In the genomic region with DNA sequence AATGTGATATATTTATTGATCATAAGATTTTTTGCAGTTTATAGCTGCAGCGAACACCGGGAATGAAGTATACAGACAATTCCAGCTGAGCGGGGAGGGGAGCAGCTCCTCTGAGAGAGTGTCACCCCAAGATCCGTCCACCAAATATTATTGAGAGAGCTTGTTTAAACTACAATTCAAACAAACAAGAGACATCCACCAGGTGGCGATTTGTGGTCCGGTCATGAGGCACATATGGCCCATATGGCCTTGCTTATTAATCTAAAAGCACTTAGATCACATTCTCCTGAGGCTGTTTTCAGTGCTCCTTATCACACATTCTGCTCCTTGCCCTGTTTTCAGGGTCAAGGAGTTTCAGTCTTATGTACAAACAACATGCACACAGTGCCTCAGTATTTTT, we compare ENCODE assay signal across 15 cellular contexts.
DNase-seq lines count a peak whose midpoint lies in the region; ATAC-seq and TF ChIP-seq lines count a peak whose summit lies in the region.
"Had no signal": no experiment of that assay in that cellular context is flagged by ENCODE, and none has a peak within 500 bp of the region (broad histone marks: within the 10 kb centered on the region; RNA-seq: fewer than 3 reads in every experiment).

No MANE protein-coding gene starts in this region.

- no peak for ATAC-seq in GM21723 (IDR thresholded peaks at IDR 0.05; ENCODE audit: unreplicated experiment)

- no peak for TF ChIP-seq CTCF in ascending aorta (IDR thresholded peaks at IDR 0.05)

- H3K9me3 ChIP-seq in iPS DF 6.9 (ENCODE audit: control insufficient read depth, insufficient read depth, low read length) (no peaks in the 10 kb centered on the region), ascending aorta (no peaks in the 10 kb centered on the region)
- H3K9me3 ChIP-seq: adrenal gland, esophagus muscularis mucosa, left ventricle myocardium inferior, testis had no signal

- DNase-seq in ELR (ENCODE audit: low read depth) (peak; percentile 32), HT-29 (ENCODE audit: low spot score) (peak; percentile 22), RKO (ENCODE audit: low spot score) (peak; percentile 17), iPS DF 6.9 (ENCODE audit: low read depth, low spot score) (peak; percentile 4), T-helper 2 cell (no peak), ascending aorta (ENCODE audit: low spot score in 2 of 2) (no peak)
- DNase-seq: activated CD4-positive, alpha-beta T cell treated with anti-CD3 and anti-CD28 coated beads for 1 hour; adrenal gland; KBM-7; left ventricle myocardium inferior; SHP77 treated with DMSO at 0.1 percent for 48 hours; stimulated activated CD4-positive, alpha-beta T cell treated with anti-CD3 and anti-CD28 coated beads, Interleukin-12 subunit alpha, Interleukin-12 subunit beta, amount 100 ng/mL, for 4 hours; testis had no signal

- no peak overlapping the region for H3K27ac ChIP-seq in iPS DF 6.9 (ENCODE audit: low read length)
- no peak overlapping the region for H3K27ac ChIP-seq in ascending aorta
- H3K27ac ChIP-seq: adrenal gland, esophagus muscularis mucosa, left ventricle myocardium inferior, testis had no signal

- no CpG with 5 or more reads among the region's 6 CpGs for WGBS in iPS DF 6.9 (ENCODE audit: insufficient coverage, insufficient read length)

- no peaks in the 10 kb centered on the region for H3K36me3 ChIP-seq in iPS DF 6.9 (ENCODE audit: control insufficient read depth, insufficient read depth, low read length)
- H3K36me3 ChIP-seq in ascending aorta, result no peaks in the 10 kb centered on the region
- H3K36me3 ChIP-seq: adrenal gland, esophagus muscularis mucosa, left ventricle myocardium inferior had no signal

- H3K4me1 ChIP-seq in iPS DF 6.9 (ENCODE audit: control insufficient read depth, insufficient read depth, low read length) (no peaks in the 10 kb centered on the region), ascending aorta (no peaks in the 10 kb centered on the region)
- H3K4me1 ChIP-seq: adrenal gland, esophagus muscularis mucosa, left ventricle myocardium inferior, testis had no signal

- no peaks in the 10 kb centered on the region for H3K27me3 ChIP-seq in iPS DF 6.9 (ENCODE audit: control insufficient read depth, insufficient read depth, low read length)
- no peaks in the 10 kb centered on the region for H3K27me3 ChIP-seq in ascending aorta
- H3K27me3 ChIP-seq: adrenal gland, esophagus muscularis mucosa, testis had no signal

- H3K4me3 ChIP-seq in iPS DF 6.9 (ENCODE audit: low read length) (no peak overlapping the region), ascending aorta (no peak overlapping the region)
- H3K4me3 ChIP-seq: adrenal gland, esophagus muscularis mucosa, left ventricle myocardium inferior, testis had no signal

- intact Hi-C loops in ascending aorta (cut with DNase I), result no loop called here

Comparison
In these comparisons a context has a peak if more than half of its experiments do, and no peak if none do; other contexts are left out.
1. DNase-seq: peak in ELR (single experiment), HT-29 (single experiment), RKO (single experiment) and iPS DF 6.9 (single experiment); none in T-helper 2 cell (0 of 5) and ascending aorta (0 of 2).